ENCODE assay signal across 8 cellular contexts in the genomic region with DNA sequence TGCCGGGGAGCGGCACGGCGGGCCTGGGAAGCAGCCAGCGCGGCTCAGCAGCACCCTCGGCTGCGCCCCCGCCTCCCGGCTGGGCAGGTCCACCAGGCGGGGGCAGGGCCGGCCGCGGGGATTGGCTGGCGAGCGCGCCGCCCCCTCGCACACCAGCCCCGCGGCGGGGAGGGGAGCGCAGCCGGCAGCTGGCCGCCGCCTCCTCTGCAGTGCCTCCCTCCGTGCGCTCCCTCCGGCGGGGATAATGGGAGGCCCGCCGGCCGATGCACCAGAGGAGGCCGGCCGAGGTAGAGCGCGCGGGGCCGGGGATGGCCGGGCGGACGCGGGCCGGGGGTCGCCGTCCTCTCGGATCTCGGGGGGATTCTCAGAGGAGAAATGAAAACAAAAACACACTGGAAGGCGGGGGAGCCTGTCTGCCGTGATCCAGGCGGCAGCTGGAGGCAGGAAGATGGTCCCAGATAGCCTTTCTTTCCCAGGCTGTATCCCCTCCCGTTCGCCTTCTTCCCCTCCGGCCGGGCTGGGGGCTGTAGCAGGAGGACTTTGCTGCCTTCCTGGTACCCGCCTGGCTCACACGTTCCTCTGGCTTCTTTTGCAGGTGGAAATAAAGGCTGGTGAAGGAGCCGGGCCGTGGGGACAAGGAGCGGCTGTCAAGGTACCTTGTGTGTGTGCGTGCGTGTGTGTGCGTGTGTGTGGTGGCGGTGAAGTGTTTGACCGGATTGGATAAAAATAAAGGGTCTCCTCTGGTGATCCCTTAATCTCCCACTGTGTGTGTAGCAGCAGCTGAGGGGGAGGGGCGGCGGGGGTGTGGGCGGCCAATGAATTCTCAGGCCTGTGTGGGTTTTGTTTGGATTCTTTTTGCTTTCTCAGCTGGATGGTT. TPM values are rescaled to one million over a fixed set of nuclear protein-coding genes. Genes with fewer than 3 reads are reported as not detected.
A peak's percentile ranks its signal among the peaks of the same experiment; 100 is the strongest.
DNase-seq lines count a peak whose midpoint lies in the region; ATAC-seq lines count a peak whose summit lies in the region.

No MANE protein-coding gene starts in this region.

- ATAC-seq in GM18868 (IDR thresholded peaks at IDR 0.05; ENCODE audit: unreplicated experiment) (peak; percentile 85), HG03097 (IDR thresholded peaks at IDR 0.05; ENCODE audit: low FRiP score, unreplicated experiment) (peak; percentile 84)
- ATAC-seq in effector memory CD8-positive, alpha-beta T cell (replicated peaks), result peak; percentile 94

- peaks cover 0 to 17% of the 10 kb centered on the region in 2 experiments for H3K36me3 ChIP-seq in mesenchymal stem cell (ENCODE audit: control insufficient read depth in 1 of 2, insufficient read depth in 2 of 2, low read depth in 1 of 2, low read length in 2 of 2)

- H3K36me3 Mint-ChIP-seq in activated CD4-positive, alpha-beta memory T cell treated with anti-CD3 and anti-CD28 coated beads for 36 hours, result peaks cover 4% of the 10 kb centered on the region
- H3K36me3 Mint-ChIP-seq in effector memory CD8-positive, alpha-beta T cell (ENCODE audit: insufficient read depth), result peaks cover 6% of the 10 kb centered on the region

- peaks cover 0 to 30% of the 10 kb centered on the region in 2 experiments for H3K27me3 ChIP-seq in mesenchymal stem cell (ENCODE audit: control insufficient read depth in 1 of 2, insufficient read depth in 1 of 2, low read length in 2 of 2)

- no peaks in the 10 kb centered on the region for H3K9me3 ChIP-seq in mesenchymal stem cell (ENCODE audit: control insufficient read depth, low read length)

- peak overlapping the region; percentile 77 for H3K9ac ChIP-seq in mesenchymal stem cell (ENCODE audit: low read length)

- H3K4me2 ChIP-seq in mesenchymal stem cell (ENCODE audit: low read length, poor library complexity, severe bottlenecking), result peak overlapping the region; percentile 98

- intact Hi-C loops in activated CD4-positive, alpha-beta memory T cell treated with anti-CD3 and anti-CD28 coated beads for 36 hours (cut with micrococcal nuclease), result loop anchor here (1.0 to 5.0 kb wide), 4 partner anchors 16 to 144 kb away; partner anchors contain the start of gene BOLA3

- peaks cover 83% of the 10 kb centered on the region for H3K4me1 Mint-ChIP-seq in activated CD4-positive, alpha-beta memory T cell treated with anti-CD3 and anti-CD28 coated beads for 36 hours (ENCODE audit: low read depth)
- H3K4me1 Mint-ChIP-seq in effector memory CD8-positive, alpha-beta T cell (ENCODE audit: low read depth in 2 of 2), result peaks cover 50% of the 10 kb centered on the region in 2 donors

- peak overlapping the region in 1 of 2 experiments; percentile 33 for H3K4ac ChIP-seq in mesenchymal stem cell (ENCODE audit: low read depth in 1 of 2, low read length in 2 of 2)

- no peaks in the 10 kb centered on the region for H3K9me3 Mint-ChIP-seq in activated CD4-positive, alpha-beta memory T cell treated with anti-CD3 and anti-CD28 coated beads for 36 hours
- H3K9me3 Mint-ChIP-seq in effector memory CD8-positive, alpha-beta T cell, result no peaks in the 10 kb centered on the region

- peak overlapping the region in 1 of 2 experiments; percentile 63 for H3K18ac ChIP-seq in mesenchymal stem cell (ENCODE audit: low read depth in 1 of 2, low read length in 2 of 2)

- no peak overlapping the region for H2BK5ac ChIP-seq in mesenchymal stem cell (ENCODE audit: low read depth, low read length, poor library complexity, severe bottlenecking)

- peak overlapping the region; percentile 59 to 92 for H3K4me3 ChIP-seq in mesenchymal stem cell (ENCODE audit: insufficient read depth in 1 of 2, low read depth in 1 of 2, low read length in 2 of 2)

- no peak overlapping the region for H3K23ac ChIP-seq in mesenchymal stem cell (ENCODE audit: low read length in 2 of 2)

- H3K4me3 Mint-ChIP-seq in activated CD4-positive, alpha-beta memory T cell treated with anti-CD3 and anti-CD28 coated beads for 36 hours, result peak overlapping the region; percentile 76
- peak overlapping the region; percentile 82 to 87 for H3K4me3 Mint-ChIP-seq in effector memory CD8-positive, alpha-beta T cell

- DNase-seq in A172 (ENCODE audit: low spot score) (peak; percentile 61), NCI-H345 treated with DMSO at 0.1 percent for 48 hours (lab: John Stamatoyannopoulos, UW; ENCODE audit: unreplicated experiment) (peak; percentile 85), mesenchymal stem cell (peak; percentile 86)
- DNase-seq in activated CD4-positive, alpha-beta memory T cell treated with anti-CD3 and anti-CD28 coated beads for 36 hours, result peak; percentile 84
- DNase-seq in effector memory CD8-positive, alpha-beta T cell, result peak; percentile 69 to 81 (median 74)
- DNase-seq in stimulated activated CD8-positive, alpha-beta memory T cell treated with anti-CD3 and anti-CD28 coated beads, Interleukin-12 subunit alpha, Interleukin-12 subunit beta, amount 100 ng/mL, for 1 hour (ENCODE audit: low read depth), result peak; percentile 63

- H4K91ac ChIP-seq in mesenchymal stem cell (ENCODE audit: low read length), result no peak overlapping the region

- H4K8ac ChIP-seq in mesenchymal stem cell (ENCODE audit: low read length), result no peak overlapping the region

- peak overlapping the region; percentile 31 for H3K27ac ChIP-seq in mesenchymal stem cell (ENCODE audit: low read length, poor library complexity, severe bottlenecking)

- POLR2A ChIA-PET in activated CD4-positive, alpha-beta memory T cell treated with anti-CD3 and anti-CD28 coated beads for 36 hours (lab: Charles Lee), result interaction anchor here (1.1 to 3.0 kb wide), 3 partner anchors 14 to 196 kb away, joined by 3 to 15 read pairs (median 10); partner anchors contain the start of genes MTHFD2 and TET3

- H3K14ac ChIP-seq in mesenchymal stem cell (ENCODE audit: low read length in 2 of 2), result peak overlapping the region in 1 of 2 experiments; percentile 49

- no peak overlapping the region for H2BK120ac ChIP-seq in mesenchymal stem cell (ENCODE audit: low read depth, low read length)

- peak overlapping the region; percentile 42 for H2AFZ ChIP-seq in mesenchymal stem cell (ENCODE audit: low read depth, low read length)

- under 1% methylated on average over 52 of the region's 68 CpGs for WGBS in mesenchymal stem cell

- H2BK12ac ChIP-seq in mesenchymal stem cell (ENCODE audit: low read length in 2 of 2), result peak overlapping the region in 1 of 2 experiments; percentile 84

- CTCF ChIA-PET in activated CD4-positive, alpha-beta memory T cell treated with anti-CD3 and anti-CD28 coated beads for 36 hours (lab: Charles Lee), result interaction anchor here (1.1 to 2.4 kb wide), 5 partner anchors 15 to 179 kb away, joined by 3 to 16 read pairs (median 6); partner anchors contain the start of gene DGUOK

- H3K79me1 ChIP-seq in mesenchymal stem cell (replicated peaks; ENCODE audit: low read length, poor library complexity, severe bottlenecking), result peaks cover 57% of the 10 kb centered on the region

- H2BK15ac ChIP-seq in mesenchymal stem cell (ENCODE audit: low read depth, poor library complexity, severe bottlenecking), result peak overlapping the region; percentile 0

- peaks cover 39% of the 10 kb centered on the region for H3K4me1 ChIP-seq in mesenchymal stem cell (ENCODE audit: control insufficient read depth, insufficient read depth, low read depth, low read length)

- no peak overlapping the region for H2AK5ac ChIP-seq in mesenchymal stem cell (ENCODE audit: low read length, severe bottlenecking)

- H3K27ac Mint-ChIP-seq in activated CD4-positive, alpha-beta memory T cell treated with anti-CD3 and anti-CD28 coated beads for 36 hours, result peak overlapping the region; percentile 36
- peak overlapping the region; percentile 78 to 82 for H3K27ac Mint-ChIP-seq in effector memory CD8-positive, alpha-beta T cell

- H3K27me3 Mint-ChIP-seq in activated CD4-positive, alpha-beta memory T cell treated with anti-CD3 and anti-CD28 coated beads for 36 hours, result no peaks in the 10 kb centered on the region
- no peaks in the 10 kb centered on the region for H3K27me3 Mint-ChIP-seq in effector memory CD8-positive, alpha-beta T cell

RNA-seq across cellular contexts. Expression of gene TET3, which starts 18.0 kb away (rescaled TPM):
- 6.5 and 9.9 TPM in 2 replicates for total RNA-seq in A172 (2014; rRNA removed; shearing (Covaris generic))
- 10 to 100 TPM; 10.5 to 11.8 TPM for total RNA-seq in activated CD4-positive, alpha-beta memory T cell treated with anti-CD3 and anti-CD28 coated beads for 36 hours
- polyA plus RNA-seq in mesenchymal stem cell (2013, experiment 1 of 2), result 3.7 TPM
- polyA plus RNA-seq in mesenchymal stem cell (2013, experiment 2 of 2), result 3.4 TPM

Comparison
In these comparisons a context has a peak if more than half of its experiments do, and no peak if none do; other contexts are left out.
1. Peak in every context shown above with its lines: DNase-seq, ATAC-seq, H3K4me3 ChIP-seq and H3K27ac ChIP-seq.